Comparison of ENCODE assay signal across 8 cellular contexts in genomic region chr10:62243647-62243997, GRCh38. TPM values are rescaled to one million over a fixed set of nuclear protein-coding genes. Genes with fewer than 3 reads are reported as not detected.
A peak's percentile ranks its signal among the peaks of the same experiment; 100 is the strongest.
DNase-seq lines count a peak whose midpoint lies in the region; ATAC-seq and TF ChIP-seq lines count a peak whose summit lies in the region.

No MANE protein-coding gene starts in this region.

- no peaks in the 10 kb centered on the region for H3K36me3 ChIP-seq in CD8-positive, alpha-beta T cell (ENCODE audit: insufficient read depth, low read length)

- no peaks in the 10 kb centered on the region for H3K9me3 ChIP-seq in CD8-positive, alpha-beta T cell (ENCODE audit: low read length)
- no peaks in the 10 kb centered on the region for H3K9me3 ChIP-seq in H9 (ENCODE audit: control insufficient read depth, low read depth, low read length)

- H4K8ac ChIP-seq in H9 (replicated peaks; ENCODE audit: insufficient read length, low read depth, low read length): no peak overlapping the region

- H2AK5ac ChIP-seq in H9 (ENCODE audit: insufficient read length, low read length): no peak overlapping the region

- H3K18ac ChIP-seq in H9 (ENCODE audit: insufficient read length, low read depth, low read length): no peak overlapping the region

- H3K14ac ChIP-seq in H9 (ENCODE audit: insufficient read depth, low read length): no peak overlapping the region

- no peak overlapping the region for H3K23ac ChIP-seq in H9 (ENCODE audit: insufficient read length, low read depth, low read length)

- peaks cover 4% of the 10 kb centered on the region for H3K4me1 ChIP-seq in CD8-positive, alpha-beta T cell (ENCODE audit: insufficient read depth, low read length)
- H3K4me1 ChIP-seq in H9 (ENCODE audit: insufficient read depth, low read length): no peaks in the 10 kb centered on the region

- H2BK12ac ChIP-seq in H9 (ENCODE audit: insufficient read length, low read depth, low read length): no peak overlapping the region

- intact Hi-C loops in CD8-positive, alpha-beta T cell (cut with DNase I, micrococcal nuclease): loop anchor here in 1 of 2 experiments (5.0 kb wide), 1 partner anchor 96 kb away; no protein-coding TSS in a partner anchor

- H3K27me3 Mint-ChIP-seq in WTC11 (ENCODE audit: low read depth) (no peaks in the 10 kb centered on the region), H9 (ENCODE audit: low read depth) (no peaks in the 10 kb centered on the region)
- no peaks in the 10 kb centered on the region for H3K27me3 Mint-ChIP-seq in natural killer cell treated with Interleukin-12 subunit alpha and Interleukin-12 subunit beta and Interleukin-15 and Interleukin-18, amount 100 ng/mL, for 72 hours
- no peaks in the 10 kb centered on the region for H3K27me3 Mint-ChIP-seq in CD8-positive, alpha-beta T cell (ENCODE audit: low read depth)

- no peak overlapping the region for H3K4me3 ChIP-seq in CD8-positive, alpha-beta T cell (ENCODE audit: low read depth, low read length)

- no peak overlapping the region for H4K5ac ChIP-seq in H9 (ENCODE audit: insufficient read length, low read depth, low read length)

- CTCF ChIA-PET in WTC11 (lab: Charles Lee): interaction anchor here (0.7 to 2.4 kb wide), 3 partner anchors 10 to 208 kb away, joined by 3 to 10 read pairs (median 3); no protein-coding TSS in a partner anchor
- CTCF ChIA-PET in CD8-positive, alpha-beta T cell (lab: Charles Lee): interaction anchor here (0.9 to 3.4 kb wide), 13 partner anchors 10 to 367 kb away, joined by 3 to 138 read pairs (median 5); partner anchors contain the start of gene ARID5B

- no peaks in the 10 kb centered on the region for H4K20me1 ChIP-seq in H9 (ENCODE audit: control insufficient read depth, insufficient read depth, insufficient read length)

- H3K56ac ChIP-seq in H9 (ENCODE audit: insufficient read length, low read depth, low read length): no peak overlapping the region

- H3K4me2 ChIP-seq in H9 (ENCODE audit: insufficient read depth, insufficient read length, low read length): no peak overlapping the region

- H3K27ac Mint-ChIP-seq in WTC11: peak overlapping the region; percentile 68; the same call in 1 of the 2 replicates
- peak overlapping the region; percentile 87 to 95 for H3K27ac Mint-ChIP-seq in natural killer cell treated with Interleukin-12 subunit alpha and Interleukin-12 subunit beta and Interleukin-15 and Interleukin-18, amount 100 ng/mL, for 72 hours
- no peak overlapping the region for H3K27ac Mint-ChIP-seq in CD8-positive, alpha-beta T cell
- no peak overlapping the region for H3K27ac Mint-ChIP-seq in H9

- H3K9me3 Mint-ChIP-seq in WTC11 (no peaks in the 10 kb centered on the region), H9 (no peaks in the 10 kb centered on the region)
- H3K9me3 Mint-ChIP-seq in natural killer cell treated with Interleukin-12 subunit alpha and Interleukin-12 subunit beta and Interleukin-15 and Interleukin-18, amount 100 ng/mL, for 72 hours: no peaks in the 10 kb centered on the region
- no peaks in the 10 kb centered on the region for H3K9me3 Mint-ChIP-seq in CD8-positive, alpha-beta T cell

- no peaks in the 10 kb centered on the region for H3K23me2 ChIP-seq in H9 (ENCODE audit: insufficient read length, low read depth, low read length, poor library complexity, severe bottlenecking)

- H4K91ac ChIP-seq in H9 (ENCODE audit: insufficient read length, low read depth, low read length): no peak overlapping the region

- no peaks in the 10 kb centered on the region for H3K27me3 ChIP-seq in CD8-positive, alpha-beta T cell (ENCODE audit: insufficient read depth, low read length)
- no peaks in the 10 kb centered on the region for H3K27me3 ChIP-seq in H9 (ENCODE audit: insufficient read depth, low read length)

- H3K4ac ChIP-seq in H9 (ENCODE audit: low read depth, low read length): no peak overlapping the region

- H2BK120ac ChIP-seq in H9 (ENCODE audit: low read depth, low read length, poor library complexity, severe bottlenecking): no peak overlapping the region

- TF ChIP-seq CTCF in WTC11 (IDR thresholded peaks at IDR 0.05) (no peak), H9 (conservative IDR thresholded peaks at IDR 0.05) (no peak)
- TF ChIP-seq CTCF in CD8-positive, alpha-beta T cell (IDR thresholded peaks at IDR 0.05): no peak

- H2BK5ac ChIP-seq in H9 (ENCODE audit: insufficient read length, low read length): no peak overlapping the region

- no peak overlapping the region for H3T11ph ChIP-seq in H9 (ENCODE audit: low read length)

- peaks cover 5% of the 10 kb centered on the region; the same call in 1 of the 2 replicates for H3K36me3 Mint-ChIP-seq in WTC11
- H3K36me3 Mint-ChIP-seq in natural killer cell treated with Interleukin-12 subunit alpha and Interleukin-12 subunit beta and Interleukin-15 and Interleukin-18, amount 100 ng/mL, for 72 hours: no peaks in the 10 kb centered on the region
- no peaks in the 10 kb centered on the region for H3K36me3 Mint-ChIP-seq in CD8-positive, alpha-beta T cell
- peaks cover 0 to 5% (median 4%) of the 10 kb centered on the region in 3 experiments; a peak in 3 of 7 replicates for H3K36me3 Mint-ChIP-seq in H9 (ENCODE audit: insufficient read depth in 1 of 3, low read depth in 3 of 3)

- no peak overlapping the region for H3K27ac ChIP-seq in CD8-positive, alpha-beta T cell (ENCODE audit: low read depth, low read length)
- H3K27ac ChIP-seq in H9 (ENCODE audit: insufficient read length, low read depth, low read length): no peak overlapping the region

- no CpG with 5 or more reads among the region's 2 CpGs for WGBS in H9 (ENCODE audit: extremely low coverage, insufficient read length, low lambda C conversion rate)

- H3K9ac ChIP-seq in H9 (ENCODE audit: extremely low read depth, insufficient read length, low read length): no peak overlapping the region

- no peaks in the 10 kb centered on the region for H3K79me1 ChIP-seq in H9 (ENCODE audit: insufficient read depth, low read depth, low read length, poor library complexity, severe bottlenecking)

- H3K4me3 Mint-ChIP-seq in WTC11 (no peak overlapping the region), H9 (no peak overlapping the region)
- H3K4me3 Mint-ChIP-seq in natural killer cell treated with Interleukin-12 subunit alpha and Interleukin-12 subunit beta and Interleukin-15 and Interleukin-18, amount 100 ng/mL, for 72 hours: peak overlapping the region; percentile 85
- H3K4me3 Mint-ChIP-seq in CD8-positive, alpha-beta T cell: no peak overlapping the region

- DNase-seq in WTC11 (ENCODE audit: low spot score) (no peak), H9 (no peak), NCI-H2107 treated with DMSO at 0.1 percent for 48 hours (lab: John Stamatoyannopoulos, UW; ENCODE audit: unreplicated experiment) (no peak)
- no peak for DNase-seq in natural killer cell treated with Interleukin-12 subunit alpha and Interleukin-12 subunit beta and Interleukin-15 and Interleukin-18, amount 100 ng/mL, for 72 hours (ENCODE audit: low spot score)
- DNase-seq in CD8-positive, alpha-beta T cell: no peak
- DNase-seq in activated CD4-positive, CD25-positive, alpha-beta regulatory T cell treated with anti-CD3 and anti-CD28 coated beads, Interleukin-2, amount 50 U/mL, for 72 hours: no peak

- POLR2A ChIA-PET in WTC11 (lab: Charles Lee): no interaction called here
- POLR2A ChIA-PET in CD8-positive, alpha-beta T cell (lab: Charles Lee): interaction anchor here (1.0 to 2.3 kb wide), 3 partner anchors 60 to 205 kb away, joined by 3 to 10 read pairs (median 3); no protein-coding TSS in a partner anchor

- no peak overlapping the region for H2BK15ac ChIP-seq in H9 (ENCODE audit: low read depth, low read length)

- H2BK20ac ChIP-seq in H9 (ENCODE audit: low read depth, low read length, poor library complexity, severe bottlenecking): no peak overlapping the region

- H3K4me1 Mint-ChIP-seq in WTC11: peaks cover 1% of the 10 kb centered on the region
- H3K4me1 Mint-ChIP-seq in natural killer cell treated with Interleukin-12 subunit alpha and Interleukin-12 subunit beta and Interleukin-15 and Interleukin-18, amount 100 ng/mL, for 72 hours (ENCODE audit: low read depth in 2 of 2): peaks cover 18 to 22% of the 10 kb centered on the region in 2 donors
- H3K4me1 Mint-ChIP-seq in CD8-positive, alpha-beta T cell (ENCODE audit: low read depth): peaks cover 25% of the 10 kb centered on the region
- H3K4me1 Mint-ChIP-seq in H9: no peaks in the 10 kb centered on the region

- no peaks in the 10 kb centered on the region for H3K79me2 ChIP-seq in H9 (ENCODE audit: insufficient read depth, low read length)

- peak; percentile 53 for ATAC-seq in GM18909 (IDR thresholded peaks at IDR 0.05; ENCODE audit: poor library complexity, unreplicated experiment)
- peak; percentile 45 for ATAC-seq in HG02870 (IDR thresholded peaks at IDR 0.05; ENCODE audit: unreplicated experiment)
- no peak for ATAC-seq in WTC11
- ATAC-seq in natural killer cell treated with Interleukin-12 subunit alpha and Interleukin-12 subunit beta and Interleukin-15 and Interleukin-18, amount 100 ng/mL, for 72 hours: peak; percentile 57 to 66
- no peak for ATAC-seq in CD8-positive, alpha-beta T cell

- no peak overlapping the region for H2AFZ ChIP-seq in H9 (ENCODE audit: low read length)

TF ChIP-seq in WTC11, 78 proteins besides CTCF, POLR2A, EP300 and RAD21 (continues in another document):
- TF ChIP-seq GRHL2 (CRISPR knock-in tag; IDR thresholded peaks at IDR 0.05; ENCODE audit: insufficient replicate concordance, severe bottlenecking) (no peak), ERG (CRISPR knock-in tag; IDR thresholded peaks at IDR 0.05) (no peak), MXD4 (CRISPR knock-in tag; IDR thresholded peaks at IDR 0.05; ENCODE audit: borderline replicate concordance) (no peak), IRF2 (CRISPR knock-in tag; IDR thresholded peaks at IDR 0.05; ENCODE audit: borderline replicate concordance, low read depth) (no peak)

RNA-seq across cellular contexts. Expression of gene RTKN2, which starts 25.0 kb away (rescaled TPM):
- total RNA-seq in WTC11 (2021) (16.7 to 20.5 TPM (median 16.8 TPM) in 3 replicates), H9 (2021) (14.4 and 14.5 TPM in 2 replicates)
- total RNA-seq in natural killer cell treated with Interleukin-12 subunit alpha and Interleukin-12 subunit beta and Interleukin-15 and Interleukin-18, amount 100 ng/mL, for 72 hours: 1 to 10 TPM in 1 of 2 donors, under 1 TPM in 1; 0.98 to 1.2 TPM
- total RNA-seq in CD8-positive, alpha-beta T cell: under 1 TPM; 0.49 to 0.61 TPM

Comparison
In these comparisons a context has a peak if more than half of its experiments do, and no peak if none do; other contexts are left out.
1. ATAC-seq: peak in GM18909 (single experiment), HG02870 (single experiment) and natural killer cell treated with Interleukin-12 subunit alpha and Interleukin-12 subunit beta and Interleukin-15 and Interleukin-18, amount 100 ng/mL, for 72 hours (2 of 2); none in WTC11 (single experiment) and CD8-positive, alpha-beta T cell (single experiment).
2. H3K27ac Mint-ChIP-seq: peak in WTC11 (single experiment) and natural killer cell treated with Interleukin-12 subunit alpha and Interleukin-12 subunit beta and Interleukin-15 and Interleukin-18, amount 100 ng/mL, for 72 hours (2 of 2); none in CD8-positive, alpha-beta T cell (single experiment) and H9 (0 of 3).